11 cellular contexts compared by ENCODE assay signal in genomic region chr3:155052470-155052869, GRCh38.
"Had no signal": no experiment of that assay in that cellular context is flagged by ENCODE, and none has a peak within 500 bp of the region (broad histone marks: within the 10 kb centered on the region; RNA-seq: fewer than 3 reads in every experiment).

No MANE protein-coding gene starts in this region.

- H3K27ac ChIP-seq: GM23248 had no signal

- H3K9ac ChIP-seq: GM23248 had no signal

- H3K27ac Mint-ChIP-seq: GM23338, H9, HFFc6 had no signal

- H2AFZ ChIP-seq: GM23248, GM23338 had no signal

- ATAC-seq: GM23338, HCT116 had no signal

- H3K4me3 ChIP-seq: GM23248, GM23338, HAP-1 had no signal

- H3K4me2 ChIP-seq: GM23338 had no signal

- H3K4me1 Mint-ChIP-seq: GM23338 had no signal

- H3K36me3 ChIP-seq: HAP-1 had no signal

- FAIRE-seq: H1, H54 had no signal

- H3K4me3 Mint-ChIP-seq: GM23338, H9, HFFc6 had no signal

- DNase-seq: GM23248, GOT3, H7, H9, HCEC 1CT, HFFc6 had no signal
